In genomic region chr11:130425156-130425555, GRCh38 we compare ENCODE assay signal across 29 cellular contexts. TPM values are rescaled to one million over a fixed set of nuclear protein-coding genes. Genes with fewer than 3 reads are reported as not detected.
"Had no signal": no experiment of that assay in that cellular context is flagged by ENCODE, and none has a peak within 500 bp of the region (broad histone marks: within the 10 kb centered on the region; RNA-seq: fewer than 3 reads in every experiment).

No MANE protein-coding gene starts in this region.

- H3K9ac ChIP-seq: neural progenitor cell had no signal

- H3K9me3 ChIP-seq: esophagus squamous epithelium, heart right ventricle, left ventricle myocardium inferior, lower lobe of right lung, ovary, right lobe of liver, thoracic aorta, tibial nerve, upper lobe of right lung, uterus had no signal

- H3K27ac ChIP-seq: heart right ventricle, left ventricle myocardium inferior, lower lobe of right lung, neural progenitor cell, ovary, right lobe of liver, tibial nerve, upper lobe of right lung, uterus had no signal

- H3K4me2 ChIP-seq: neural progenitor cell had no signal

- DNase-seq: dermis blood vessel endothelial cell; effector memory CD4-positive, alpha-beta T cell; erythroblast; esophagus squamous epithelium; foreskin melanocyte; glutamatergic neuron; heart right ventricle; hippocampal formation; left cardiac atrium; left ventricle myocardium inferior; lower lobe of right lung; natural killer cell; nucleus accumbens; ovary; retina; right lobe of liver; small intestine; stimulated activated CD4-positive, alpha-beta T cell treated with anti-CD3 and anti-CD28 coated beads, Interleukin-15, amount 100 ng/mL, for 24 hours; stimulated activated CD4-positive, alpha-beta T cell treated with anti-CD3 and anti-CD28 coated beads, Interleukin-2, amount 100 ng/mL, for 48 hours; stimulated activated naive B cell treated with anti-CD40 and anti-IgM and Interleukin-4, amounts not matched to agents 10 μg/mL and 1 μg/mL and 100 μg/mL, for 72 hours; upper lobe of right lung; uterus had no signal

- H3K36me3 ChIP-seq: esophagus squamous epithelium, heart right ventricle, left ventricle myocardium inferior, lower lobe of right lung, neural progenitor cell, ovary, right lobe of liver, thoracic aorta, tibial nerve, upper lobe of right lung, uterus had no signal

- ATAC-seq: heart right ventricle; left cardiac atrium; lower lobe of right lung; natural killer cell; right lobe of liver; stimulated activated naive B cell treated with anti-CD40 and anti-IgM and Interleukin-4, amounts not matched to agents 10 μg/mL and 1 μg/mL and 100 μg/mL, for 72 hours; upper lobe of right lung had no signal

- H3K4me1 ChIP-seq: uterus had no signal

- H3K4me3 ChIP-seq: coronary artery, heart right ventricle, left ventricle myocardium inferior, neural progenitor cell, ovary, right lobe of liver, thoracic aorta, tibial nerve, uterus had no signal

- H3K27me3 ChIP-seq: ovary, uterus had no signal

- H2AFZ ChIP-seq: neural progenitor cell had no signal

RNA-seq across cellular contexts. Expression of gene ADAMTS8, which starts 3.3 kb away (rescaled TPM):
- total RNA-seq: dermis blood vessel endothelial cell, kidney epithelial cell, mononuclear cell, natural killer cell, pulmonary artery endothelial cell had no signal

RNA-seq across cellular contexts. Expression of gene ADAMTS15, which starts 23.3 kb away (rescaled TPM):
- total RNA-seq: mononuclear cell had no signal
